ENCODE assay signal across 1 cellular context in genomic region chr19:52527954-52528326, GRCh38.
TF ChIP-seq lines count a peak whose summit lies in the region.

No MANE protein-coding gene starts in this region.

TF ChIP-seq in HepG2, 621 proteins besides CTCF, POLR2A, EP300 and RAD21 (continued from another document and continues in another):
- TF ChIP-seq KDM5B (CRISPR knock-in tag; IDR thresholded peaks at IDR 0.05; ENCODE audit: borderline replicate concordance) (no peak), HNRNPLL (IDR thresholded peaks at IDR 0.05; ENCODE audit: low read depth, low read length, poor library complexity, severe bottlenecking) (peak; percentile 26), ZNF558 (CRISPR knock-in tag; IDR thresholded peaks at IDR 0.05; ENCODE audit: borderline replicate concordance) (no peak), PHF8 (CRISPR knock-in tag; IDR thresholded peaks at IDR 0.05) (peak; percentile 8; the same call in 1 of the 2 replicates), ZNF562 (CRISPR knock-in tag; IDR thresholded peaks at IDR 0.05; ENCODE audit: borderline replicate concordance) (no peak), ZNF501 (CRISPR knock-in tag; IDR thresholded peaks at IDR 0.05) (no peak), RBM22 (optimal IDR thresholded peaks at IDR 0.05; ENCODE audit: low read length) (no peak), ZMAT3 (CRISPR knock-in tag; conservative IDR thresholded peaks at IDR 0.05) (no peak), ZNF883 (CRISPR knock-in tag; IDR thresholded peaks at IDR 0.05; ENCODE audit: not compliant biosample characterization) (no peak), CREM (IDR thresholded peaks at IDR 0.05) (no peak), CREM (CRISPR knock-in tag; IDR thresholded peaks at IDR 0.05) (no peak), DDIT3 (CRISPR knock-in tag; IDR thresholded peaks at IDR 0.05) (no peak), LBX2 (CRISPR knock-in tag; IDR thresholded peaks at IDR 0.05; ENCODE audit: borderline replicate concordance) (no peak), ADNP (CRISPR knock-in tag; IDR thresholded peaks at IDR 0.05) (no peak), EED (CRISPR knock-in tag; IDR thresholded peaks at IDR 0.05) (no peak), MIER3 (CRISPR knock-in tag; IDR thresholded peaks at IDR 0.05; ENCODE audit: borderline replicate concordance) (no peak), CHD4 (IDR thresholded peaks at IDR 0.05; ENCODE audit: borderline replicate concordance, low read length) (no peak), MZF1 (CRISPR knock-in tag; IDR thresholded peaks at IDR 0.05; ENCODE audit: borderline replicate concordance) (no peak), ZNF224 (CRISPR knock-in tag; IDR thresholded peaks at IDR 0.05) (no peak), ZFX (CRISPR knock-in tag; IDR thresholded peaks at IDR 0.05; ENCODE audit: low read depth) (0 out of 2 replicates have a peak, but pooled peaks have one; percentile 15), ZNF713 (CRISPR knock-in tag; IDR thresholded peaks at IDR 0.05) (no peak), ZNF841 (CRISPR knock-in tag; IDR thresholded peaks at IDR 0.05; ENCODE audit: borderline replicate concordance) (no peak), RNF219 (CRISPR knock-in tag; IDR thresholded peaks at IDR 0.05) (no peak), THYN1 (CRISPR knock-in tag; IDR thresholded peaks at IDR 0.05; ENCODE audit: borderline replicate concordance, low read depth) (no peak), ZNF772 (CRISPR knock-in tag; IDR thresholded peaks at IDR 0.05) (no peak), FOXO1 (CRISPR knock-in tag; IDR thresholded peaks at IDR 0.05) (no peak), ZNF572 (CRISPR knock-in tag; IDR thresholded peaks at IDR 0.05) (no peak), ZNF644 (CRISPR knock-in tag; IDR thresholded peaks at IDR 0.05; ENCODE audit: low read depth) (no peak), SOX5 (CRISPR knock-in tag; IDR thresholded peaks at IDR 0.05; ENCODE audit: borderline replicate concordance) (no peak), ZNF629 (CRISPR knock-in tag; conservative IDR thresholded peaks at IDR 0.05) (no peak), ZFP90 (CRISPR knock-in tag; IDR thresholded peaks at IDR 0.05; ENCODE audit: borderline replicate concordance) (no peak), SRSF9 (IDR thresholded peaks at IDR 0.05; ENCODE audit: borderline replicate concordance, insufficient read depth, low read depth, low read length, poor library complexity, severe bottlenecking) (no peak), KMT2B (CRISPR knock-in tag; IDR thresholded peaks at IDR 0.05) (no peak), POGZ (CRISPR knock-in tag; IDR thresholded peaks at IDR 0.05) (no peak)
- TF ChIP-seq, protein P1, sequence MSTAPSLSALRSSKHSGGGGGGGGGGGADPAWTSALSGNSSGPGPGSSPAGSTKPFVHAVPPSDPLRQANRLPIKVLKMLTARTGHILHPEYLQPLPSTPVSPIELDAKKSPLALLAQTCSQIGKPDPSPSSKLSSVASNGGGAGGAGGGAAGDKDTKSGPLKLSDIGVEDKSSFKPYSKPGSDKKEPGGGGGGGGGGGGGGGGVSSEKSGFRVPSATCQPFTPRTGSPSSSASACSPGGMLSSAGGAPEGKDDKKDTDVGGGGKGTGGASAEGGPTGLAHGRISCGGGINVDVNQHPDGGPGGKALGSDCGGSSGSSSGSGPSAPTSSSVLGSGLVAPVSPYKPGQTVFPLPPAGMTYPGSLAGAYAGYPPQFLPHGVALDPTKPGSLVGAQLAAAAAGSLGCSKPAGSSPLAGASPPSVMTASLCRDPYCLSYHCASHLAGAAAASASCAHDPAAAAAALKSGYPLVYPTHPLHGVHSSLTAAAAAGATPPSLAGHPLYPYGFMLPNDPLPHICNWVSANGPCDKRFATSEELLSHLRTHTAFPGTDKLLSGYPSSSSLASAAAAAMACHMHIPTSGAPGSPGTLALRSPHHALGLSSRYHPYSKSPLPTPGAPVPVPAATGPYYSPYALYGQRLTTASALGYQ (CRISPR knock-in tag; IDR thresholded peaks at IDR 0.05) = no peak
- TF ChIP-seq, protein P2, sequence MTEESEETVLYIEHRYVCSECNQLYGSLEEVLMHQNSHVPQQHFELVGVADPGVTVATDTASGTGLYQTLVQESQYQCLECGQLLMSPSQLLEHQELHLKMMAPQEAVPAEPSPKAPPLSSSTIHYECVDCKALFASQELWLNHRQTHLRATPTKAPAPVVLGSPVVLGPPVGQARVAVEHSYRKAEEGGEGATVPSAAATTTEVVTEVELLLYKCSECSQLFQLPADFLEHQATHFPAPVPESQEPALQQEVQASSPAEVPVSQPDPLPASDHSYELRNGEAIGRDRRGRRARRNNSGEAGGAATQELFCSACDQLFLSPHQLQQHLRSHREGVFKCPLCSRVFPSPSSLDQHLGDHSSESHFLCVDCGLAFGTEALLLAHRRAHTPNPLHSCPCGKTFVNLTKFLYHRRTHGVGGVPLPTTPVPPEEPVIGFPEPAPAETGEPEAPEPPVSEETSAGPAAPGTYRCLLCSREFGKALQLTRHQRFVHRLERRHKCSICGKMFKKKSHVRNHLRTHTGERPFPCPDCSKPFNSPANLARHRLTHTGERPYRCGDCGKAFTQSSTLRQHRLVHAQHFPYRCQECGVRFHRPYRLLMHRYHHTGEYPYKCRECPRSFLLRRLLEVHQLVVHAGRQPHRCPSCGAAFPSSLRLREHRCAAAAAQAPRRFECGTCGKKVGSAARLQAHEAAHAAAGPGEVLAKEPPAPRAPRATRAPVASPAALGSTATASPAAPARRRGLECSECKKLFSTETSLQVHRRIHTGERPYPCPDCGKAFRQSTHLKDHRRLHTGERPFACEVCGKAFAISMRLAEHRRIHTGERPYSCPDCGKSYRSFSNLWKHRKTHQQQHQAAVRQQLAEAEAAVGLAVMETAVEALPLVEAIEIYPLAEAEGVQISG (CRISPR knock-in tag; IDR thresholded peaks at IDR 0.05) = 0 out of 2 replicates have a peak, but pooled peaks have one; percentile 9
- TF ChIP-seq, protein P3, sequence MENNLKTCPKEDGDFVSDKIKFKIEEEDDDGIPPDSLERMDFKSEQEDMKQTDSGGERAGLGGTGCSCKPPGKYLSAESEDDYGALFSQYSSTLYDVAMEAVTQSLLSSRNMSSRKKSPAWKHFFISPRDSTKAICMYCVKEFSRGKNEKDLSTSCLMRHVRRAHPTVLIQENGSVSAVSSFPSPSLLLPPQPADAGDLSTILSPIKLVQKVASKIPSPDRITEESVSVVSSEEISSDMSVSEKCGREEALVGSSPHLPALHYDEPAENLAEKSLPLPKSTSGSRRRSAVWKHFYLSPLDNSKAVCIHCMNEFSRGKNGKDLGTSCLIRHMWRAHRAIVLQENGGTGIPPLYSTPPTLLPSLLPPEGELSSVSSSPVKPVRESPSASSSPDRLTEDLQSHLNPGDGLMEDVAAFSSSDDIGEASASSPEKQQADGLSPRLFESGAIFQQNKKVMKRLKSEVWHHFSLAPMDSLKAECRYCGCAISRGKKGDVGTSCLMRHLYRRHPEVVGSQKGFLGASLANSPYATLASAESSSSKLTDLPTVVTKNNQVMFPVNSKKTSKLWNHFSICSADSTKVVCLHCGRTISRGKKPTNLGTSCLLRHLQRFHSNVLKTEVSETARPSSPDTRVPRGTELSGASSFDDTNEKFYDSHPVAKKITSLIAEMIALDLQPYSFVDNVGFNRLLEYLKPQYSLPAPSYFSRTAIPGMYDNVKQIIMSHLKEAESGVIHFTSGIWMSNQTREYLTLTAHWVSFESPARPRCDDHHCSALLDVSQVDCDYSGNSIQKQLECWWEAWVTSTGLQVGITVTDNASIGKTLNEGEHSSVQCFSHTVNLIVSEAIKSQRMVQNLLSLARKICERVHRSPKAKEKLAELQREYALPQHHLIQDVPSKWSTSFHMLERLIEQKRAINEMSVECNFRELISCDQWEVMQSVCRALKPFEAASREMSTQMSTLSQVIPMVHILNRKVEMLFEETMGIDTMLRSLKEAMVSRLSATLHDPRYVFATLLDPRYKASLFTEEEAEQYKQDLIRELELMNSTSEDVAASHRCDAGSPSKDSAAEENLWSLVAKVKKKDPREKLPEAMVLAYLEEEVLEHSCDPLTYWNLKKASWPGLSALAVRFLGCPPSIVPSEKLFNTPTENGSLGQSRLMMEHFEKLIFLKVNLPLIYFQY (CRISPR knock-in tag; IDR thresholded peaks at IDR 0.05; ENCODE audit: borderline replicate concordance) = no peak
- TF ChIP-seq, protein P4, sequence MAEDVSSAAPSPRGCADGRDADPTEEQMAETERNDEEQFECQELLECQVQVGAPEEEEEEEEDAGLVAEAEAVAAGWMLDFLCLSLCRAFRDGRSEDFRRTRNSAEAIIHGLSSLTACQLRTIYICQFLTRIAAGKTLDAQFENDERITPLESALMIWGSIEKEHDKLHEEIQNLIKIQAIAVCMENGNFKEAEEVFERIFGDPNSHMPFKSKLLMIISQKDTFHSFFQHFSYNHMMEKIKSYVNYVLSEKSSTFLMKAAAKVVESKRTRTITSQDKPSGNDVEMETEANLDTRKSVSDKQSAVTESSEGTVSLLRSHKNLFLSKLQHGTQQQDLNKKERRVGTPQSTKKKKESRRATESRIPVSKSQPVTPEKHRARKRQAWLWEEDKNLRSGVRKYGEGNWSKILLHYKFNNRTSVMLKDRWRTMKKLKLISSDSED (CRISPR knock-in tag; IDR thresholded peaks at IDR 0.05) = no peak
- TF ChIP-seq, protein P5, sequence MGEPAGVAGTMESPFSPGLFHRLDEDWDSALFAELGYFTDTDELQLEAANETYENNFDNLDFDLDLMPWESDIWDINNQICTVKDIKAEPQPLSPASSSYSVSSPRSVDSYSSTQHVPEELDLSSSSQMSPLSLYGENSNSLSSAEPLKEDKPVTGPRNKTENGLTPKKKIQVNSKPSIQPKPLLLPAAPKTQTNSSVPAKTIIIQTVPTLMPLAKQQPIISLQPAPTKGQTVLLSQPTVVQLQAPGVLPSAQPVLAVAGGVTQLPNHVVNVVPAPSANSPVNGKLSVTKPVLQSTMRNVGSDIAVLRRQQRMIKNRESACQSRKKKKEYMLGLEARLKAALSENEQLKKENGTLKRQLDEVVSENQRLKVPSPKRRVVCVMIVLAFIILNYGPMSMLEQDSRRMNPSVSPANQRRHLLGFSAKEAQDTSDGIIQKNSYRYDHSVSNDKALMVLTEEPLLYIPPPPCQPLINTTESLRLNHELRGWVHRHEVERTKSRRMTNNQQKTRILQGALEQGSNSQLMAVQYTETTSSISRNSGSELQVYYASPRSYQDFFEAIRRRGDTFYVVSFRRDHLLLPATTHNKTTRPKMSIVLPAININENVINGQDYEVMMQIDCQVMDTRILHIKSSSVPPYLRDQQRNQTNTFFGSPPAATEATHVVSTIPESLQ (CRISPR knock-in tag; conservative IDR thresholded peaks at IDR 0.05) = no peak
- TF ChIP-seq, protein P6, sequence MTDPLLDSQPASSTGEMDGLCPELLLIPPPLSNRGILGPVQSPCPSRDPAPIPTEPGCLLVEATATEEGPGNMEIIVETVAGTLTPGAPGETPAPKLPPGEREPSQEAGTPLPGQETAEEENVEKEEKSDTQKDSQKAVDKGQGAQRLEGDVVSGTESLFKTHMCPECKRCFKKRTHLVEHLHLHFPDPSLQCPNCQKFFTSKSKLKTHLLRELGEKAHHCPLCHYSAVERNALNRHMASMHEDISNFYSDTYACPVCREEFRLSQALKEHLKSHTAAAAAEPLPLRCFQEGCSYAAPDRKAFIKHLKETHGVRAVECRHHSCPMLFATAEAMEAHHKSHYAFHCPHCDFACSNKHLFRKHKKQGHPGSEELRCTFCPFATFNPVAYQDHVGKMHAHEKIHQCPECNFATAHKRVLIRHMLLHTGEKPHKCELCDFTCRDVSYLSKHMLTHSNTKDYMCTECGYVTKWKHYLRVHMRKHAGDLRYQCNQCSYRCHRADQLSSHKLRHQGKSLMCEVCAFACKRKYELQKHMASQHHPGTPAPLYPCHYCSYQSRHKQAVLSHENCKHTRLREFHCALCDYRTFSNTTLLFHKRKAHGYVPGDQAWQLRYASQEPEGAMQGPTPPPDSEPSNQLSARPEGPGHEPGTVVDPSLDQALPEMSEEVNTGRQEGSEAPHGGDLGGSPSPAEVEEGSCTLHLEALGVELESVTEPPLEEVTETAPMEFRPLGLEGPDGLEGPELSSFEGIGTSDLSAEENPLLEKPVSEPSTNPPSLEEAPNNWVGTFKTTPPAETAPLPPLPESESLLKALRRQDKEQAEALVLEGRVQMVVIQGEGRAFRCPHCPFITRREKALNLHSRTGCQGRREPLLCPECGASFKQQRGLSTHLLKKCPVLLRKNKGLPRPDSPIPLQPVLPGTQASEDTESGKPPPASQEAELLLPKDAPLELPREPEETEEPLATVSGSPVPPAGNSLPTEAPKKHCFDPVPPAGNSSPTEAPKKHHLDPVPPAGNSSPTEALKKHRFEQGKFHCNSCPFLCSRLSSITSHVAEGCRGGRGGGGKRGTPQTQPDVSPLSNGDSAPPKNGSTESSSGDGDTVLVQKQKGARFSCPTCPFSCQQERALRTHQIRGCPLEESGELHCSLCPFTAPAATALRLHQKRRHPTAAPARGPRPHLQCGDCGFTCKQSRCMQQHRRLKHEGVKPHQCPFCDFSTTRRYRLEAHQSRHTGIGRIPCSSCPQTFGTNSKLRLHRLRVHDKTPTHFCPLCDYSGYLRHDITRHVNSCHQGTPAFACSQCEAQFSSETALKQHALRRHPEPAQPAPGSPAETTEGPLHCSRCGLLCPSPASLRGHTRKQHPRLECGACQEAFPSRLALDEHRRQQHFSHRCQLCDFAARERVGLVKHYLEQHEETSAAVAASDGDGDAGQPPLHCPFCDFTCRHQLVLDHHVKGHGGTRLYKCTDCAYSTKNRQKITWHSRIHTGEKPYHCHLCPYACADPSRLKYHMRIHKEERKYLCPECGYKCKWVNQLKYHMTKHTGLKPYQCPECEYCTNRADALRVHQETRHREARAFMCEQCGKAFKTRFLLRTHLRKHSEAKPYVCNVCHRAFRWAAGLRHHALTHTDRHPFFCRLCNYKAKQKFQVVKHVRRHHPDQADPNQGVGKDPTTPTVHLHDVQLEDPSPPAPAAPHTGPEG (CRISPR knock-in tag; IDR thresholded peaks at IDR 0.05) = no peak
